18 cellular contexts compared by ENCODE assay signal in the genomic region with DNA sequence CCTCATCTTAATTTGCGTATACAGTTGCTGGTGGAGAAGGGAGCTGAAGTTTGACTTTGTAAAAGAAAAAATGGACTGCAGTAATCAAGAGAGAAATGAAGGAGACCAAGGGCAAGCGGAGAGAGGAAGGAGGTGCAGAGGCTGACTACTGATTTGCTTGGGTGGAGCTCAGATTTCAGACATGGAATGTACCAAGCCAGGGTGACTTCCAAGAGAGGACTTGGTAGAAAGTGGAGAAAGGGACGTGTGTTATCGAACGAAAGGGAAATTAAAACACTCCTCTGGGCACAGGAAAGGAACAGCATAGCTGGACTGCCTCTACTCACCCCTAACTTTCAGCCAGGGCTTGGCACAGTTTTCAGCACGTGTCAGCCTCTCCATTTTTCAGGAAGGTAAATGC.
"Had no signal": no experiment of that assay in that cellular context is flagged by ENCODE, and none has a peak within 500 bp of the region (broad histone marks: within the 10 kb centered on the region; RNA-seq: fewer than 3 reads in every experiment).

No MANE protein-coding gene starts in this region.

- ATAC-seq: body of pancreas; lower lobe of right lung; natural killer cell treated with Interleukin-12 subunit alpha and Interleukin-12 subunit beta and Interleukin-15 and Interleukin-18, amount 100 ng/mL, for 72 hours; stimulated activated naive CD8-positive, alpha-beta T cell treated with anti-CD3 and anti-CD28 coated beads, Interleukin-15, amount 100 ng/mL, for 72 hours had no signal

- H3K36me3 ChIP-seq: adrenal gland, lower lobe of right lung, prostate gland had no signal

- H3K4me1 Mint-ChIP-seq: activated CD4-positive, alpha-beta T cell treated with anti-CD3 and anti-CD28 coated beads, Interleukin-2, amount 10 ng/mL, durations not matched to agents 7 days and 5 days; activated naive CD4-positive, alpha-beta T cell treated with anti-CD3 and anti-CD28 coated beads, Interleukin-2, amount 10 ng/mL, durations not matched to agents 7 days and 5 days; stimulated activated naive CD8-positive, alpha-beta T cell treated with anti-CD3 and anti-CD28 coated beads, Interleukin-15, amount 100 ng/mL, for 72 hours had no signal

- H3K4me3 ChIP-seq: adrenal gland, body of pancreas, coronary artery, lower lobe of right lung, prostate gland, skin epidermis had no signal

- H3K4me3 Mint-ChIP-seq: activated CD4-positive, alpha-beta T cell treated with anti-CD3 and anti-CD28 coated beads, Interleukin-2, amount 10 ng/mL, durations not matched to agents 7 days and 5 days; activated naive CD4-positive, alpha-beta T cell treated with anti-CD3 and anti-CD28 coated beads, Interleukin-2, amount 10 ng/mL, durations not matched to agents 7 days and 5 days; natural killer cell treated with Interleukin-12 subunit alpha and Interleukin-12 subunit beta and Interleukin-15 and Interleukin-18, amount 100 ng/mL, for 72 hours; stimulated activated naive CD8-positive, alpha-beta T cell treated with anti-CD3 and anti-CD28 coated beads, Interleukin-15, amount 100 ng/mL, for 72 hours had no signal

- DNase-seq: activated CD4-positive, alpha-beta T cell treated with anti-CD3 and anti-CD28 coated beads, Interleukin-2, amount 10 ng/mL, durations not matched to agents 7 days and 5 days; activated CD4-positive, CD25-positive, alpha-beta regulatory T cell; activated naive CD4-positive, alpha-beta T cell treated with anti-CD3 and anti-CD28 coated beads, Interleukin-2, amount 10 ng/mL, durations not matched to agents 7 days and 5 days; activated T-cell treated with anti-CD3 and anti-CD28 coated beads for 4 hours; adrenal gland; body of pancreas; central memory CD4-positive, alpha-beta T cell; effector CD4-positive, alpha-beta T cell; hypothalamus; lower lobe of right lung; stimulated activated CD4-positive, alpha-beta T cell treated with anti-CD3 and anti-CD28 coated beads, Interleukin-4, amount 100 ng/mL, for 4 hours; stimulated activated naive CD8-positive, alpha-beta T cell treated with anti-CD3 and anti-CD28 coated beads, Interleukin-15, amount 100 ng/mL, for 72 hours had no signal

- H3K27me3 ChIP-seq: body of pancreas had no signal

- FAIRE-seq: urothelium cell line had no signal

- H3K9me3 ChIP-seq: adrenal gland, lower lobe of right lung, prostate gland had no signal

- H3K27ac Mint-ChIP-seq: activated CD4-positive, alpha-beta T cell treated with anti-CD3 and anti-CD28 coated beads, Interleukin-2, amount 10 ng/mL, durations not matched to agents 7 days and 5 days; activated naive CD4-positive, alpha-beta T cell treated with anti-CD3 and anti-CD28 coated beads, Interleukin-2, amount 10 ng/mL, durations not matched to agents 7 days and 5 days; activated T-helper 2 cell treated with anti-CD3 and anti-CD28 coated beads, Interferon-gamma antibody, Interleukin-2, Interleukin-4, amounts not matched to agents 10 μg/mL and 5 μg/mL and 100 μg/mL, durations not matched to agents 14 hours and 24 hours and 36 hours; natural killer cell treated with Interleukin-12 subunit alpha and Interleukin-12 subunit beta and Interleukin-15 and Interleukin-18, amount 100 ng/mL, for 72 hours; stimulated activated naive CD8-positive, alpha-beta T cell treated with anti-CD3 and anti-CD28 coated beads, Interleukin-15, amount 100 ng/mL, for 72 hours had no signal

- H3K36me3 Mint-ChIP-seq: activated naive CD4-positive, alpha-beta T cell treated with anti-CD3 and anti-CD28 coated beads, Interleukin-2, amount 10 ng/mL, durations not matched to agents 7 days and 5 days had no signal

- H3K4me1 ChIP-seq: adrenal gland, body of pancreas, lower lobe of right lung, prostate gland had no signal

- H3K27ac ChIP-seq: adrenal gland, body of pancreas, coronary artery, lower lobe of right lung, prostate gland, skin epidermis had no signal
